2 cellular contexts compared by ENCODE assay signal in the genomic region with DNA sequence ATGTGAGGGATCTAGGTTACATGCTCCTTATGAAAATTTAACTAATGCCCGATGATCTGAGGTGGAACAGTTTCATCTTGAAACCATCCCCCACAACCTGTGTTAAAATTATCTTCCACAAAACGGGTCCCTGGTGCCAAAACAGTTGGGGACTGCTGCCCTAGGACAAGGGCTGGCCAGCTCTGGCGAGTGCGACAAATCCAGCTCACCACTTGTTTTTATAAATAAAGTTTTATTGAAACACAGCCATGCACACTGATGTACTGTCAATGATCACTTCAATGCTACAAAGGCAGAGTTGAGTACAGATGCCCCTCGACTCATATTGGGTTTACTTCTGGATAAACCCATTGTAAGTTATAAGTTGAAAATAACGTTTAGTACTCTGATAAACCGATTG.
A peak's percentile ranks its signal among the peaks of the same experiment; 100 is the strongest.
TF ChIP-seq lines count a peak whose summit lies in the region.

No MANE protein-coding gene starts in this region.

TF ChIP-seq in GM12878, 131 proteins besides CTCF, POLR2A, EP300 and RAD21:
- TF ChIP-seq, protein P1, sequence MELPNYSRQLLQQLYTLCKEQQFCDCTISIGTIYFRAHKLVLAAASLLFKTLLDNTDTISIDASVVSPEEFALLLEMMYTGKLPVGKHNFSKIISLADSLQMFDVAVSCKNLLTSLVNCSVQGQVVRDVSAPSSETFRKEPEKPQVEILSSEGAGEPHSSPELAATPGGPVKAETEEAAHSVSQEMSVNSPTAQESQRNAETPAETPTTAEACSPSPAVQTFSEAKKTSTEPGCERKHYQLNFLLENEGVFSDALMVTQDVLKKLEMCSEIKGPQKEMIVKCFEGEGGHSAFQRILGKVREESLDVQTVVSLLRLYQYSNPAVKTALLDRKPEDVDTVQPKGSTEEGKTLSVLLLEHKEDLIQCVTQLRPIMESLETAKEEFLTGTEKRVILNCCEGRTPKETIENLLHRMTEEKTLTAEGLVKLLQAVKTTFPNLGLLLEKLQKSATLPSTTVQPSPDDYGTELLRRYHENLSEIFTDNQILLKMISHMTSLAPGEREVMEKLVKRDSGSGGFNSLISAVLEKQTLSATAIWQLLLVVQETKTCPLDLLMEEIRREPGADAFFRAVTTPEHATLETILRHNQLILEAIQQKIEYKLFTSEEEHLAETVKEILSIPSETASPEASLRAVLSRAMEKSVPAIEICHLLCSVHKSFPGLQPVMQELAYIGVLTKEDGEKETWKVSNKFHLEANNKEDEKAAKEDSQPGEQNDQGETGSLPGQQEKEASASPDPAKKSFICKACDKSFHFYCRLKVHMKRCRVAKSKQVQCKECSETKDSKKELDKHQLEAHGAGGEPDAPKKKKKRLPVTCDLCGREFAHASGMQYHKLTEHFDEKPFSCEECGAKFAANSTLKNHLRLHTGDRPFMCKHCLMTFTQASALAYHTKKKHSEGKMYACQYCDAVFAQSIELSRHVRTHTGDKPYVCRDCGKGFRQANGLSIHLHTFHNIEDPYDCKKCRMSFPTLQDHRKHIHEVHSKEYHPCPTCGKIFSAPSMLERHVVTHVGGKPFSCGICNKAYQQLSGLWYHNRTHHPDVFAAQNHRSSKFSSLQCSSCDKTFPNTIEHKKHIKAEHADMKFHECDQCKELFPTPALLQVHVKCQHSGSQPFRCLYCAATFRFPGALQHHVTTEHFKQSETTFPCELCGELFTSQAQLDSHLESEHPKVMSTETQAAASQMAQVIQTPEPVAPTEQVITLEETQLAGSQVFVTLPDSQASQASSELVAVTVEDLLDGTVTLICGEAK (IDR thresholded peaks at IDR 0.05; ENCODE audit: borderline replicate concordance) = peak; percentile 61; the same call in 1 of the 2 replicates
- TF ChIP-seq RBBP5 (conservative IDR thresholded peaks at IDR 0.05) = no peak

TF ChIP-seq in K562, 482 proteins besides CTCF, POLR2A, EP300 and RAD21 (continued from another document):
- TF ChIP-seq, protein P1 (IDR thresholded peaks at IDR 0.05) = peak; percentile 83
- TF ChIP-seq, protein P1 (CRISPR knock-in tag; IDR thresholded peaks at IDR 0.05) = no peak
